In genomic region chr17:36948717-36949460, GRCh38 we compare ENCODE assay signal across 1 cellular context.
TF ChIP-seq lines count a peak whose summit lies in the region.

Gene AATF, plus strand, starts transcription at chr17:36948954. Its CDS starts 172 bp downstream, at chr17:36949126.

TF ChIP-seq in K562, 482 proteins besides CTCF, POLR2A, EP300 and RAD21 (continued from another document and continues in another):
- TF ChIP-seq ZBTB40 (IDR thresholded peaks at IDR 0.05) (peak; percentile 76), ZBTB40 (CRISPR knock-in tag; IDR thresholded peaks at IDR 0.05) (no peak), SP2 (IDR thresholded peaks at IDR 0.05; ENCODE audit: extremely low read depth, low read depth, low read length, poor library complexity, severe bottlenecking) (no peak), ZBTB9 (CRISPR knock-in tag; IDR thresholded peaks at IDR 0.05) (no peak), MCM2 (IDR thresholded peaks at IDR 0.05; ENCODE audit: low read depth) (no peak), PCBP1 (IDR thresholded peaks at IDR 0.05; ENCODE audit: low read depth, low read length, poor library complexity, severe bottlenecking) (peak; percentile 96), FOXK2 (conservative IDR thresholded peaks at IDR 0.05 in 1 of 2, IDR thresholded peaks at IDR 0.05 in 1 of 2; ENCODE audit: low read depth in 2 of 2) (peak; percentile 61 to 84; a peak in 3 of 4 replicates), AFF1 (IDR thresholded peaks at IDR 0.05; ENCODE audit: low read depth in 1 of 2, partially characterized antibody in 2 of 2) (no peak), ILK (tag; IDR thresholded peaks at IDR 0.05; ENCODE audit: borderline replicate concordance, low read depth) (no peak), NFIC (IDR thresholded peaks at IDR 0.05) (peak; percentile 54; the same call in 1 of the 2 replicates), MECOM (CRISPR knock-in tag; IDR thresholded peaks at IDR 0.05) (no peak), KAT7 (CRISPR knock-in tag; IDR thresholded peaks at IDR 0.05; ENCODE audit: borderline replicate concordance) (no peak), ZNF766 (CRISPR knock-in tag; conservative IDR thresholded peaks at IDR 0.05) (no peak), PKNOX1 (IDR thresholded peaks at IDR 0.05) (peak; percentile 49; the same call in 1 of the 2 replicates), ZKSCAN1 (IDR thresholded peaks at IDR 0.05; ENCODE audit: low read depth, low read length) (no peak; the same call in 1 of the 2 replicates), JUNB (CRISPR knock-in tag; conservative IDR thresholded peaks at IDR 0.05) (no peak), ETV5 (CRISPR knock-in tag; IDR thresholded peaks at IDR 0.05; ENCODE audit: low read depth) (peak; percentile 28; the same call in 1 of the 2 replicates), ZNF518B (CRISPR knock-in tag; IDR thresholded peaks at IDR 0.05) (no peak), THRAP3 (IDR thresholded peaks at IDR 0.05; ENCODE audit: borderline replicate concordance) (no peak), ZNF551 (CRISPR knock-in tag; IDR thresholded peaks at IDR 0.05) (no peak), MLX (CRISPR knock-in tag; conservative IDR thresholded peaks at IDR 0.05) (no peak), SIX5 (IDR thresholded peaks at IDR 0.05; ENCODE audit: borderline replicate concordance in 1 of 2, insufficient read depth in 1 of 2, low read depth in 1 of 2, low read length in 2 of 2) (no peak), XRCC5 (IDR thresholded peaks at IDR 0.05; ENCODE audit: low read depth, low read length) (no peak), HDAC6 (IDR thresholded peaks at IDR 0.05; ENCODE audit: low read depth, low read length) (no peak), NR2C2 (CRISPR knock-in tag; IDR thresholded peaks at IDR 0.05) (no peak), NR2C2 (tag; IDR thresholded peaks at IDR 0.05) (peak; percentile 10; the same call in 1 of the 2 replicates), CGGBP1 (CRISPR knock-in tag; IDR thresholded peaks at IDR 0.05) (no peak), HBP1 (CRISPR knock-in tag; IDR thresholded peaks at IDR 0.05) (no peak), ATF1 (CRISPR knock-in tag; IDR thresholded peaks at IDR 0.05) (0 out of 2 replicates have a peak, but pooled peaks have one; percentile 41), ATF1 (tag; IDR thresholded peaks at IDR 0.05) (peak; percentile 96), NFE2L1 (tag; IDR thresholded peaks at IDR 0.05; ENCODE audit: borderline replicate concordance, low read depth) (no peak), ZBTB34 (CRISPR knock-in tag; IDR thresholded peaks at IDR 0.05) (no peak)
